ENCODE assay signal across 8 cellular contexts in the genomic region with DNA sequence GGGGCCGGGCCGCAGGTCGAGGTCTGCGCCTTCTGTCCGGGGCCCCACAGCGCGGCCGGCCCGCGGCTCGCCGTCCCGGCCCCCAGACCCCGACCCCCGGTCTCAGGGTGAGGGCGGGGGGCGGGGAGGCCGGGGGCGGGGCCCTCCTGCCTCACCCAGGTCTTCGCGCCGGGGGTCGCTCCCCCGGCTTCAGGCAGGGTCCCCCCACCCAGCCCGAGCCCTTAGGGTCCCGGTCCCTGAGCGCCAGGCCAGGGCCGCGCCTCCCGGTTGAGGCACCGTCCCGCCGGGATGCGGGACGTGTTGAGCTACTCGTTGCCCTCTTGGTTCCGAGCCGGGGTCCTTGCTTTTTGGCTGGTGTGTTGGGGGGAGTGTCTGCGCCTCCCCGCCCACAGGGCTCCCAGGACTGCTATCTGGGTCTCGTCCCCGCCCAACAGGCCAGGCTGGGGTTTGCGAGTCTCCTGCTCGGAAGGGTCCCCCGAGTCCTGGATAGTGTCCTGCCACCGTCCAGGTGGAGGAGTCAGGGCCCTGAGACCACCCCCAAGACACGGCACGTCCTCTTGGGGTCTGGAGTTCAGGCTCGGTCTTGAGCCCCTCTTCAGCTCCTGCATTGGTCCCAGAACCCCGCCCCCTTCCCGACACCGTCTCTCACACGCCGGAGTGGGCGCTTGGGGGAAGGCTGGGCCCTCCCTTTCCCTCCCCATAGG. TPM values are rescaled to one million over a fixed set of nuclear protein-coding genes. Genes with fewer than 3 reads are reported as not detected.
DNase-seq lines count a peak whose midpoint lies in the region; ATAC-seq and TF ChIP-seq lines count a peak whose summit lies in the region.

No MANE protein-coding gene starts in this region.

- CTCF ChIA-PET in activated CD4-positive, alpha-beta memory T cell treated with anti-CD3 and anti-CD28 coated beads, Interleukin-2, amount 10 ng/mL, durations not matched to agents 7 days and 5 days (lab: Charles Lee) = interaction anchor here (1.6 to 3.5 kb wide), 5 partner anchors 18 to 132 kb away, joined by 7 to 48 read pairs (median 10); partner anchors contain the start of gene EEF2

- peak; percentile 6 for ATAC-seq in HG03439 (IDR thresholded peaks at IDR 0.05; ENCODE audit: unreplicated experiment)
- ATAC-seq in HG02981 (IDR thresholded peaks at IDR 0.05; ENCODE audit: unreplicated experiment) = no peak

- DNase-seq in NCI-H82 (lab: John Stamatoyannopoulos, UW) = peak; percentile 46
- DNase-seq in NCI-H82 treated with DMSO at 0.1 percent for 48 hours (lab: John Stamatoyannopoulos, UW; ENCODE audit: unreplicated experiment) = no peak
- peak; percentile 30 for DNase-seq in activated CD4-positive, alpha-beta memory T cell treated with anti-CD3 and anti-CD28 coated beads, Interleukin-2, amount 10 ng/mL, durations not matched to agents 7 days and 5 days
- DNase-seq in fibroblast of pulmonary artery (ENCODE audit: low read depth) = no peak
- DNase-seq in osteocyte (ENCODE audit: extremely low spot score, unreplicated experiment) = no peak
- DNase-seq in KG1 (lab: John Stamatoyannopoulos, UW) = no peak

- no peaks in the 10 kb centered on the region for H3K9me3 Mint-ChIP-seq in activated CD4-positive, alpha-beta memory T cell treated with anti-CD3 and anti-CD28 coated beads, Interleukin-2, amount 10 ng/mL, durations not matched to agents 7 days and 5 days
- H3K9me3 Mint-ChIP-seq in osteocyte (ENCODE audit: unreplicated experiment) = no peaks in the 10 kb centered on the region

- H3K4me1 Mint-ChIP-seq in activated CD4-positive, alpha-beta memory T cell treated with anti-CD3 and anti-CD28 coated beads, Interleukin-2, amount 10 ng/mL, durations not matched to agents 7 days and 5 days = peaks cover 32% of the 10 kb centered on the region
- peaks cover 32% of the 10 kb centered on the region for H3K4me1 Mint-ChIP-seq in osteocyte (ENCODE audit: unreplicated experiment)

- H3K4me3 Mint-ChIP-seq in activated CD4-positive, alpha-beta memory T cell treated with anti-CD3 and anti-CD28 coated beads, Interleukin-2, amount 10 ng/mL, durations not matched to agents 7 days and 5 days = peak overlapping the region; percentile 85
- peak overlapping the region; percentile 78 for H3K4me3 Mint-ChIP-seq in osteocyte (ENCODE audit: unreplicated experiment)

- POLR2A ChIA-PET in activated CD4-positive, alpha-beta memory T cell treated with anti-CD3 and anti-CD28 coated beads, Interleukin-2, amount 10 ng/mL, durations not matched to agents 7 days and 5 days (lab: Charles Lee) = interaction anchor here (0.6 to 2.8 kb wide), 10 partner anchors 15 to 463 kb away, joined by 3 to 40 read pairs (median 6); partner anchors contain the start of genes DAPK3, EEF2 and YJU2

- H3K27ac Mint-ChIP-seq in activated CD4-positive, alpha-beta memory T cell treated with anti-CD3 and anti-CD28 coated beads, Interleukin-2, amount 10 ng/mL, durations not matched to agents 7 days and 5 days = peak overlapping the region; percentile 41
- peak overlapping the region; percentile 68 for H3K27ac Mint-ChIP-seq in osteocyte (ENCODE audit: unreplicated experiment)

- H3K27me3 Mint-ChIP-seq in activated CD4-positive, alpha-beta memory T cell treated with anti-CD3 and anti-CD28 coated beads, Interleukin-2, amount 10 ng/mL, durations not matched to agents 7 days and 5 days = no peaks in the 10 kb centered on the region
- no peaks in the 10 kb centered on the region for H3K27me3 Mint-ChIP-seq in osteocyte (ENCODE audit: unreplicated experiment)

- peaks cover 6% of the 10 kb centered on the region for H3K36me3 Mint-ChIP-seq in activated CD4-positive, alpha-beta memory T cell treated with anti-CD3 and anti-CD28 coated beads, Interleukin-2, amount 10 ng/mL, durations not matched to agents 7 days and 5 days (ENCODE audit: low read depth)
- peaks cover 2% of the 10 kb centered on the region for H3K36me3 Mint-ChIP-seq in osteocyte (ENCODE audit: unreplicated experiment)

- TF ChIP-seq CTCF in fibroblast of pulmonary artery (IDR thresholded peaks at IDR 0.05; ENCODE audit: low read length, missing control alignments) = no peak
- no peak for TF ChIP-seq CTCF in osteocyte (IDR thresholded peaks at IDR 0.05)

- peak overlapping the region; percentile 91 for H3K4me3 ChIP-seq in fibroblast of pulmonary artery (replicated peaks; ENCODE audit: low read depth, low read length)

RNA-seq across cellular contexts. Expression of gene PIAS4, which starts 0.5 kb away (rescaled TPM):
- total RNA-seq in activated CD4-positive, alpha-beta memory T cell treated with anti-CD3 and anti-CD28 coated beads, Interleukin-2, amount 10 ng/mL, durations not matched to agents 7 days and 5 days = 10 to 100 TPM; 28.6 to 33.2 TPM
- total RNA-seq in osteocyte = 28.8 and 29.4 TPM in 2 replicates

RNA-seq across cellular contexts. Expression of gene EEF2, which starts 22.7 kb away (rescaled TPM):
- total RNA-seq in activated CD4-positive, alpha-beta memory T cell treated with anti-CD3 and anti-CD28 coated beads, Interleukin-2, amount 10 ng/mL, durations not matched to agents 7 days and 5 days = 1,000 to 10,000 TPM; 1,543 to 1,592 TPM
- 3,162 and 3,203 TPM in 2 replicates for total RNA-seq in osteocyte

RNA-seq across cellular contexts. Expression of gene DAPK3, which starts 37.1 kb away (rescaled TPM):
- 10 to 100 TPM; 41.3 to 42.7 TPM for total RNA-seq in activated CD4-positive, alpha-beta memory T cell treated with anti-CD3 and anti-CD28 coated beads, Interleukin-2, amount 10 ng/mL, durations not matched to agents 7 days and 5 days
- total RNA-seq in osteocyte = 92.9 and 94.7 TPM in 2 replicates

RNA-seq across cellular contexts. Expression of gene ZBTB7A, which starts 58.7 kb away (rescaled TPM):
- 10 to 100 TPM; 53.1 to 53.5 TPM for total RNA-seq in activated CD4-positive, alpha-beta memory T cell treated with anti-CD3 and anti-CD28 coated beads, Interleukin-2, amount 10 ng/mL, durations not matched to agents 7 days and 5 days
- total RNA-seq in osteocyte = 29.4 and 30.0 TPM in 2 replicates

Comparison
In these comparisons a context has a peak if more than half of its experiments do, and no peak if none do; other contexts are left out.
1. DNase-seq: peak in NCI-H82 (single experiment) and activated CD4-positive, alpha-beta memory T cell treated with anti-CD3 and anti-CD28 coated beads, Interleukin-2, amount 10 ng/mL, durations not matched to agents 7 days and 5 days (single experiment); none in NCI-H82 treated with DMSO at 0.1 percent for 48 hours (single experiment), fibroblast of pulmonary artery (single experiment), osteocyte (single experiment) and KG1 (single experiment).